In genomic region chr1:151282883-151283725, GRCh38 we compare ENCODE assay signal across 8 cellular contexts. TPM values are rescaled to one million over a fixed set of nuclear protein-coding genes. Genes with fewer than 3 reads are reported as not detected.
DNase-seq lines count a peak whose midpoint lies in the region; ATAC-seq and TF ChIP-seq lines count a peak whose summit lies in the region.

No MANE protein-coding gene starts in this region.

- peak overlapping the region; percentile 96 for H3K4me3 Mint-ChIP-seq in WTC11
- H3K4me3 Mint-ChIP-seq in endodermal cell: peak overlapping the region; percentile 92

- H3K9me3 Mint-ChIP-seq in WTC11: no peaks in the 10 kb centered on the region
- no peaks in the 10 kb centered on the region for H3K9me3 Mint-ChIP-seq in endodermal cell

- H3K36me3 ChIP-seq in endodermal cell (ENCODE audit: control insufficient read depth, insufficient read depth, low read length): peaks cover 25% of the 10 kb centered on the region
- H3K36me3 ChIP-seq in mucosa of rectum (ENCODE audit: control insufficient read depth in 2 of 2, insufficient read depth in 2 of 2, low read length in 2 of 2): peaks cover 24 to 26% of the 10 kb centered on the region in 2 donors

- H3K27me3 Mint-ChIP-seq in WTC11 (ENCODE audit: low read depth): no peaks in the 10 kb centered on the region; the same call in 1 of the 2 replicates
- H3K27me3 Mint-ChIP-seq in endodermal cell (ENCODE audit: insufficient read depth): no peaks in the 10 kb centered on the region

- H3K36me3 Mint-ChIP-seq in WTC11: peaks cover 26% of the 10 kb centered on the region
- peaks cover 23% of the 10 kb centered on the region for H3K36me3 Mint-ChIP-seq in endodermal cell (ENCODE audit: low read depth)

- no peak for TF ChIP-seq RAD21 in Ishikawa (IDR thresholded peaks at IDR 0.05; ENCODE audit: low read depth)

- H3K27ac ChIP-seq in endodermal cell (ENCODE audit: low read depth, low read length): no peak overlapping the region
- H3K27ac ChIP-seq in mucosa of rectum (ENCODE audit: low read depth in 2 of 2, low read length in 2 of 2): peak overlapping the region; percentile 99 to 100

- 17 to 30% methylated on average over 15 to 44 of the region's 44 CpGs for WGBS in endodermal cell (ENCODE audit: insufficient coverage in 1 of 2, insufficient read length in 1 of 2), 2 experiments

- H3K27ac Mint-ChIP-seq in WTC11: peak overlapping the region; percentile 92
- H3K27ac Mint-ChIP-seq in endodermal cell: peak overlapping the region; percentile 95

- peaks cover 15% of the 10 kb centered on the region for H3K4me1 Mint-ChIP-seq in WTC11
- peaks cover 13% of the 10 kb centered on the region for H3K4me1 Mint-ChIP-seq in endodermal cell

- H3K4me1 ChIP-seq in endodermal cell (ENCODE audit: control insufficient read depth, insufficient read depth, low read length) (peaks cover 4% of the 10 kb centered on the region), mucosa of rectum (ENCODE audit: control insufficient read depth in 2 of 2, insufficient read depth in 2 of 2, low read length in 2 of 2) (peaks cover 11 to 16% of the 10 kb centered on the region in 2 donors)

- ATAC-seq in WTC11: peak; percentile 0; the same call in 1 of the 2 replicates
- no peak for ATAC-seq in GM21529 (IDR thresholded peaks at IDR 0.05; ENCODE audit: unreplicated experiment)
- ATAC-seq in HG03460 (IDR thresholded peaks at IDR 0.05; ENCODE audit: unreplicated experiment): no peak

- CTCF ChIA-PET in WTC11 (lab: Charles Lee): interaction anchor here (0.6 to 2.0 kb wide), 8 partner anchors 10 to 232 kb away, joined by 3 to 16 read pairs (median 5); no protein-coding TSS in a partner anchor

- peak overlapping the region; percentile 91 for H3K9ac ChIP-seq in endodermal cell (ENCODE audit: extremely low read depth, low read length, poor library complexity, severe bottlenecking)
- H3K9ac ChIP-seq in mucosa of rectum (ENCODE audit: low read depth in 1 of 2, low read length in 2 of 2): peak overlapping the region; percentile 81 to 82

- H3K9me3 ChIP-seq in endodermal cell (ENCODE audit: control insufficient read depth, low read length): no peaks in the 10 kb centered on the region
- no peaks in the 10 kb centered on the region for H3K9me3 ChIP-seq in mucosa of rectum (ENCODE audit: control insufficient read depth in 2 of 2, low read length in 2 of 2)

- no peak for TF ChIP-seq CTCF in WTC11 (IDR thresholded peaks at IDR 0.05)
- no peak for TF ChIP-seq CTCF in endodermal cell (conservative IDR thresholded peaks at IDR 0.05)

- POLR2A ChIA-PET in WTC11 (lab: Charles Lee): interaction anchor here (0.6 to 2.9 kb wide), 10 partner anchors 9 to 703 kb away, joined by 3 to 23 read pairs (median 4); partner anchors contain the start of genes CGN and PI4KB

- no peak for TF ChIP-seq EP300 in Ishikawa (IDR thresholded peaks at IDR 0.05; ENCODE audit: borderline replicate concordance)

- H3K27me3 ChIP-seq in endodermal cell (ENCODE audit: control insufficient read depth, insufficient read depth, low read length, poor library complexity, severe bottlenecking) (no peaks in the 10 kb centered on the region), mucosa of rectum (ENCODE audit: control insufficient read depth in 2 of 2, insufficient read depth in 2 of 2, low read length in 2 of 2) (no peaks in the 10 kb centered on the region)

- peak overlapping the region; percentile 93 for H3K4me3 ChIP-seq in endodermal cell (ENCODE audit: low read length)
- peak overlapping the region; percentile 91 to 93 for H3K4me3 ChIP-seq in mucosa of rectum (ENCODE audit: low read length in 2 of 2)

- DNase-seq in GDM1 (lab: John Stamatoyannopoulos, UW) (peak; percentile 32), WTC11 (ENCODE audit: low spot score) (peak; percentile 50), endodermal cell (peak; percentile 79), NCI-H2196 treated with DMSO at 0.1 percent for 48 hours (lab: John Stamatoyannopoulos, UW; ENCODE audit: unreplicated experiment) (no peak)

TF ChIP-seq in Ishikawa, 13 proteins besides CTCF, POLR2A, EP300 and RAD21:
- TF ChIP-seq TAF1 (IDR thresholded peaks at IDR 0.05; ENCODE audit: low read depth) (no peak), REST (IDR thresholded peaks at IDR 0.05; ENCODE audit: low read depth) (no peak), ZBTB7A (IDR thresholded peaks at IDR 0.05; ENCODE audit: low read depth) (peak; percentile 27; the same call in 1 of the 2 replicates)
TF ChIP-seq in Ishikawa: peak in this region for 1.

TF ChIP-seq in WTC11, 78 proteins besides CTCF, POLR2A, EP300 and RAD21 (continues in another document):
- no peak for TF ChIP-seq MXD4 (CRISPR knock-in tag; IDR thresholded peaks at IDR 0.05; ENCODE audit: borderline replicate concordance)
- TF ChIP-seq ZNF396 (CRISPR knock-in tag; IDR thresholded peaks at IDR 0.05; ENCODE audit: borderline replicate concordance): no peak
- TF ChIP-seq HMGXB4 (CRISPR knock-in tag; IDR thresholded peaks at IDR 0.05): 0 out of 2 replicates have a peak, but pooled peaks have one; percentile 19
- no peak for TF ChIP-seq NR3C1 (CRISPR knock-in tag; conservative IDR thresholded peaks at IDR 0.05; ENCODE audit: low read depth)
- no peak for TF ChIP-seq ZNF416 (CRISPR knock-in tag; IDR thresholded peaks at IDR 0.05)
- TF ChIP-seq ZNF532 (CRISPR knock-in tag; IDR thresholded peaks at IDR 0.05; ENCODE audit: borderline replicate concordance): no peak
- peak; percentile 45 for TF ChIP-seq FOXP1 (CRISPR knock-in tag; IDR thresholded peaks at IDR 0.05; ENCODE audit: borderline replicate concordance)
- TF ChIP-seq NFATC4 (CRISPR knock-in tag; IDR thresholded peaks at IDR 0.05): 0 out of 2 replicates have a peak, but pooled peaks have one; percentile 29
- TF ChIP-seq SP1 (CRISPR knock-in tag; conservative IDR thresholded peaks at IDR 0.05): no peak
- no peak for TF ChIP-seq FOXK1 (CRISPR knock-in tag; IDR thresholded peaks at IDR 0.05)
- no peak for TF ChIP-seq CREB1 (CRISPR knock-in tag; IDR thresholded peaks at IDR 0.05)
- TF ChIP-seq CBFB (CRISPR knock-in tag; IDR thresholded peaks at IDR 0.05; ENCODE audit: low read depth): no peak
- no peak for TF ChIP-seq ZNF423 (CRISPR knock-in tag; IDR thresholded peaks at IDR 0.05)
- TF ChIP-seq, protein P1, sequence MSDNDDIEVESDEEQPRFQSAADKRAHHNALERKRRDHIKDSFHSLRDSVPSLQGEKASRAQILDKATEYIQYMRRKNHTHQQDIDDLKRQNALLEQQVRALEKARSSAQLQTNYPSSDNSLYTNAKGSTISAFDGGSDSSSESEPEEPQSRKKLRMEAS (CRISPR knock-in tag; IDR thresholded peaks at IDR 0.05): no peak; the same call in 1 of the 2 replicates
- TF ChIP-seq TEAD1 (CRISPR knock-in tag; IDR thresholded peaks at IDR 0.05): no peak
- no peak for TF ChIP-seq HMGA2 (CRISPR knock-in tag; IDR thresholded peaks at IDR 0.05)
- TF ChIP-seq JUN (CRISPR knock-in tag; IDR thresholded peaks at IDR 0.05): 0 out of 2 replicates have a peak, but pooled peaks have one; percentile 32

RNA-seq across cellular contexts. Expression of gene ZNF687, which starts 1.0 kb away (rescaled TPM):
- total RNA-seq in WTC11 (2021) (54.1 to 56.8 TPM (median 55.1 TPM) in 3 replicates), endodermal cell (10 to 100 TPM; 43.0 to 49.8 TPM)
- polyA plus RNA-seq in endodermal cell (2013, experiment 1 of 2): 24.3 TPM
- 22.2 TPM for polyA plus RNA-seq in endodermal cell (2013, experiment 2 of 2)

RNA-seq across cellular contexts. Expression of gene PSMD4, which starts 28.6 kb away (rescaled TPM):
- total RNA-seq in WTC11 (2021) (184 to 202 TPM (median 186 TPM) in 3 replicates), endodermal cell (100 to 1,000 TPM; 188 to 205 TPM)
- polyA plus RNA-seq in endodermal cell (2013, experiment 1 of 2): 163 TPM
- polyA plus RNA-seq in endodermal cell (2013, experiment 2 of 2): 157 TPM

RNA-seq across cellular contexts. Expression of gene PI4KB, which starts 44.1 kb away (rescaled TPM):
- total RNA-seq in WTC11 (2021) (25.6 to 33.6 TPM (median 30.5 TPM) in 3 replicates), endodermal cell (10 to 100 TPM; 34.3 to 37.5 TPM)
- polyA plus RNA-seq in endodermal cell (2013, experiment 1 of 2): 32.4 TPM
- polyA plus RNA-seq in endodermal cell (2013, experiment 2 of 2): 30.8 TPM
